ENCODE assay signal across 23 cellular contexts in the genomic region with DNA sequence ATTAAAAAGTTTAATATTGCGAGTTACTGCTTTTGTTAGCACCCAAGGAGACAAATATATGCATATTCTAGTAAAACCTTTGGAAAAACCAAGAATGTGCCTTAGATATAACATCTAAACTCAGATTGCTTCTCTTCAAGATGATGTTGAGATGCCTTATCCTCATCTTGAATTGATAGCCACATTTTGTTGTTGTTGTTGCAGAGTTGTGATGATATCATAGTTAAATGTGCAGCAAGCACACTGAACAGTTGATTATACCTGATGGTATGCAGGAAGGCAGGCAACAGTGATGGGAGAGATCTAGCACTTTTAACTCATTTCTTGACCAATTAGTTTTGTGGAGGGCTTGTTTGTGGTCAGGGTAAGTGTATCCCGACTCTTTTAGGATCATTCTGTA. TPM values are rescaled to one million over a fixed set of nuclear protein-coding genes. Genes with fewer than 3 reads are reported as not detected.
DNase-seq lines count a peak whose midpoint lies in the region; ATAC-seq, FAIRE-seq and TF ChIP-seq lines count a peak whose summit lies in the region.
"Had no signal": no experiment of that assay in that cellular context is flagged by ENCODE, and none has a peak within 500 bp of the region (broad histone marks: within the 10 kb centered on the region; RNA-seq: fewer than 3 reads in every experiment).

No MANE protein-coding gene starts in this region.

- H3K27ac Mint-ChIP-seq in WTC11, result peak overlapping the region; percentile 70
- H3K27ac Mint-ChIP-seq: activated naive CD8-positive, alpha-beta T cell treated with anti-CD3 and anti-CD28 coated beads, Interleukin-2, amount 50 U/mL, for 24 hours; activated T-helper 1 cell treated with anti-CD3 and anti-CD28 coated beads, Interleukin-12 subunit alpha, Interleukin-12 subunit beta, Interleukin-2, Interleukin-4 antibody, amounts not matched to agents 30 ng/mL and 10 ng/mL and 1 ng/mL, durations not matched to agents 14 hours and 24 hours and 36 hours had no signal

- POLR2A ChIA-PET in A549 (lab: Yijun Ruan, JAX), result no interaction called here
- POLR2A ChIA-PET in WTC11 (lab: Charles Lee), result no interaction called here

- peaks cover 32% of the 10 kb centered on the region for H3K4me1 ChIP-seq in A549
- H3K4me1 ChIP-seq in GM23248 (ENCODE audit: insufficient read depth), result peaks cover 25% of the 10 kb centered on the region
- no peaks in the 10 kb centered on the region for H3K4me1 ChIP-seq in mesodermal cell (ENCODE audit: control insufficient read depth, insufficient read depth, low read length, poor library complexity, severe bottlenecking)
- peaks cover 0 to 86% (median 31%) of the 10 kb centered on the region in 6 donors for H3K4me1 ChIP-seq in spleen

- H3K9me2 ChIP-seq in GM23248 (ENCODE audit: insufficient read depth), result no peaks in the 10 kb centered on the region

- no peaks in the 10 kb centered on the region for H3K27me3 Mint-ChIP-seq in WTC11 (ENCODE audit: low read depth)
- H3K27me3 Mint-ChIP-seq: activated naive CD8-positive, alpha-beta T cell treated with anti-CD3 and anti-CD28 coated beads, Interleukin-2, amount 50 U/mL, for 24 hours; CD4-positive, CD25-positive, alpha-beta regulatory T cell had no signal

- TF ChIP-seq POLR2A in A549 (IDR thresholded peaks at IDR 0.05; ENCODE audit: low read length) (no peak), spleen (IDR thresholded peaks at IDR 0.05) (no peak)

- intact Hi-C loops in spleen (cut with DNase I; ENCODE audit: low total_unique reads), result no loop called here

- peaks cover 7% of the 10 kb centered on the region; the same call in 1 of the 2 replicates for H4K20me1 ChIP-seq in GM23248 (ENCODE audit: insufficient read depth)

- DNase-seq in A549 (ENCODE audit: low read depth in 1 of 2, low spot score in 1 of 2) (no peak), GM23248 (peak; percentile 49), WTC11 (ENCODE audit: low spot score) (no peak), spleen (no peak), inferior parietal cortex (ENCODE audit: extremely low spot score) (no peak), ureter (ENCODE audit: low spot score) (no peak)
- DNase-seq: activated naive CD8-positive, alpha-beta T cell treated with anti-CD3 and anti-CD28 coated beads, Interleukin-2, amount 50 U/mL, for 24 hours; CD4-positive, CD25-positive, alpha-beta regulatory T cell; DMS79; NCI-H1048; NCI-H2081; NCI-H524; SHP77; small intestine; stimulated activated CD4-positive, alpha-beta T cell treated with anti-CD3 and anti-CD28 coated beads, Interleukin-4, amount 100 ng/mL, for 4 hours; substantia nigra; T-helper 2 cell had no signal

- H3K9ac ChIP-seq in GM23248, result peak overlapping the region; percentile 35; the same call in 1 of the 2 replicates
- H3K9ac ChIP-seq: KMS-11 had no signal

- H3K36me3 Mint-ChIP-seq in WTC11, result peaks cover 11% of the 10 kb centered on the region

- no peak overlapping the region for H2AFZ ChIP-seq in GM23248

- no peaks in the 10 kb centered on the region for H3K9me3 ChIP-seq in A549
- H3K9me3 ChIP-seq in GM23248 (ENCODE audit: low read depth), result no peaks in the 10 kb centered on the region
- no peaks in the 10 kb centered on the region for H3K9me3 ChIP-seq in mesodermal cell (ENCODE audit: control insufficient read depth, low read length)
- no peaks in the 10 kb centered on the region for H3K9me3 ChIP-seq in spleen
- H3K9me3 ChIP-seq: esophagus muscularis mucosa had no signal

- H3K36me3 ChIP-seq in GM23248 (ENCODE audit: low read depth), result no peaks in the 10 kb centered on the region
- H3K36me3 ChIP-seq in mesodermal cell (ENCODE audit: control insufficient read depth, insufficient read depth, low read length), result peaks cover 24% of the 10 kb centered on the region
- peaks cover 0 to 36% (median 4%) of the 10 kb centered on the region in 6 donors for H3K36me3 ChIP-seq in spleen

- peaks cover 11% of the 10 kb centered on the region for H3F3A ChIP-seq in GM23248 (ENCODE audit: insufficient read depth)

- no peak for FAIRE-seq in A549 (lab: Jason Lieb, UNC)
- FAIRE-seq: small intestine had no signal

- in situ Hi-C loops in GM23248 (cut with MboI), result no loop called here

- H3K27me3 ChIP-seq in GM23248 (replicated peaks; ENCODE audit: insufficient read depth), result no peaks in the 10 kb centered on the region
- no peaks in the 10 kb centered on the region for H3K27me3 ChIP-seq in spleen (replicated peaks in 1 of 7)
- H3K27me3 ChIP-seq: esophagus muscularis mucosa had no signal

- 90% methylated on average over 2 of the region's 2 CpGs for WGBS in A549 (ENCODE audit: missing lambda C conversion rate)
- WGBS in GM23248 (ENCODE audit: low coverage in 1 of 2, low lambda C conversion rate in 2 of 2, missing lambda C conversion rate in 2 of 2), 2 experiments, result 97 to 98% methylated on average over 2 of the region's 2 CpGs
- 100% methylated on average over 2 of the region's 2 CpGs; no CpG with 5 or more reads in 1 of the 2 experiments for WGBS in mesodermal cell (ENCODE audit: insufficient coverage in 2 of 2), 2 experiments
- 91 to 99% (median 93%) methylated on average over 2 of the region's 2 CpGs for WGBS in spleen, 5 donors

- no peak for TF ChIP-seq EP300 in A549 (IDR thresholded peaks at IDR 0.05)

- TF ChIP-seq CTCF in A549 (IDR thresholded peaks at IDR 0.05), result no peak
- TF ChIP-seq CTCF in WTC11 (IDR thresholded peaks at IDR 0.05), result no peak
- no peak for TF ChIP-seq CTCF in spleen (IDR thresholded peaks at IDR 0.05 in 8 of 11, conservative IDR thresholded peaks at IDR 0.05 in 3 of 11)

- H3K4me3 Mint-ChIP-seq in WTC11, result no peak overlapping the region
- H3K4me3 Mint-ChIP-seq: activated naive CD8-positive, alpha-beta T cell treated with anti-CD3 and anti-CD28 coated beads, Interleukin-2, amount 50 U/mL, for 24 hours; activated T-helper 1 cell treated with anti-CD3 and anti-CD28 coated beads, Interleukin-12 subunit alpha, Interleukin-12 subunit beta, Interleukin-2, Interleukin-4 antibody, amounts not matched to agents 30 ng/mL and 10 ng/mL and 1 ng/mL, durations not matched to agents 14 hours and 24 hours and 36 hours; CD4-positive, CD25-positive, alpha-beta regulatory T cell had no signal

- peak overlapping the region; percentile 62 for H3K4me2 ChIP-seq in A549
- H3K4me2 ChIP-seq in GM23248 (ENCODE audit: unreplicated experiment), result peak overlapping the region; percentile 40
- H3K4me2 ChIP-seq: KMS-11 had no signal

- H3K4me1 Mint-ChIP-seq in WTC11, result no peaks in the 10 kb centered on the region

- CTCF ChIA-PET in A549 (lab: Yijun Ruan, JAX), result interaction anchor here (0.7 to 5.6 kb wide), 17 partner anchors 10 to 124 kb away, joined by 3 to 39 read pairs (median 5); partner anchors contain the start of gene KDM2A
- CTCF ChIA-PET in WTC11 (lab: Charles Lee), result interaction anchor here (0.5 to 1.5 kb wide), 6 partner anchors 19 to 112 kb away, joined by 3 to 5 read pairs (median 4); no protein-coding TSS in a partner anchor

- no peak for TF ChIP-seq RAD21 in A549 (conservative IDR thresholded peaks at IDR 0.05 in 1 of 2, IDR thresholded peaks at IDR 0.05 in 1 of 2)

- peaks cover 96% of the 10 kb centered on the region for H3K79me2 ChIP-seq in GM23248 (ENCODE audit: insufficient read depth)

- H3K4me3 ChIP-seq in A549 (no peak overlapping the region), GM23248 (no peak overlapping the region), mesodermal cell (ENCODE audit: extremely low read depth, insufficient read depth, low read length, poor library complexity, severe bottlenecking) (no peak overlapping the region), spleen (no peak overlapping the region)
- H3K4me3 ChIP-seq: esophagus muscularis mucosa had no signal

- ATAC-seq in A549 (no peak), WTC11 (no peak), HG03521 (IDR thresholded peaks at IDR 0.05; ENCODE audit: unreplicated experiment) (no peak)
- ATAC-seq: activated naive CD8-positive, alpha-beta T cell treated with anti-CD3 and anti-CD28 coated beads, Interleukin-2, amount 50 U/mL, for 24 hours; HCT116 had no signal

- no peaks in the 10 kb centered on the region for H3K9me3 Mint-ChIP-seq in WTC11
- H3K9me3 Mint-ChIP-seq: activated naive CD8-positive, alpha-beta T cell treated with anti-CD3 and anti-CD28 coated beads, Interleukin-2, amount 50 U/mL, for 24 hours; activated T-helper 1 cell treated with anti-CD3 and anti-CD28 coated beads, Interleukin-12 subunit alpha, Interleukin-12 subunit beta, Interleukin-2, Interleukin-4 antibody, amounts not matched to agents 30 ng/mL and 10 ng/mL and 1 ng/mL, durations not matched to agents 14 hours and 24 hours and 36 hours; CD4-positive, CD25-positive, alpha-beta regulatory T cell had no signal

- H3K27ac ChIP-seq in A549, result peak overlapping the region; percentile 47 to 66
- H3K27ac ChIP-seq in GM23248, result peak overlapping the region; percentile 69
- peak overlapping the region; percentile 19 for H3K27ac ChIP-seq in mesodermal cell (ENCODE audit: low read depth, low read length, severe bottlenecking)
- peak overlapping the region in 1 of 8 donors; percentile 7 for H3K27ac ChIP-seq in spleen
- H3K27ac ChIP-seq: KMS-11 had no signal

TF ChIP-seq in A549, 52 proteins besides CTCF, POLR2A, EP300 and RAD21 (continues in another document):
- no peak for TF ChIP-seq CHD2 (IDR thresholded peaks at IDR 0.05; ENCODE audit: low read length, partially characterized antibody)
- TF ChIP-seq HDAC2 (IDR thresholded peaks at IDR 0.05), result no peak
- no peak for TF ChIP-seq FOXS1 (CRISPR knock-in tag; IDR thresholded peaks at IDR 0.05)
- TF ChIP-seq SMC3 (IDR thresholded peaks at IDR 0.05), result no peak
- TF ChIP-seq TP53 (CRISPR knock-in tag; IDR thresholded peaks at IDR 0.05), result no peak

RNA-seq across cellular contexts. Expression of gene KDM2A, which starts 48.0 kb away (rescaled TPM):
- polyA plus RNA-seq in A549 (2011; rRNA removed) (42.8 and 48.0 TPM in 2 replicates), A549 (2017; fragmentation: RNase III; extraction: RNeasy Plus Mini Kit Qiagen cat#74134 plus additional on column Dnase treatment) (34.5 TPM in 3 replicates), GM23248 (2016; fragmentation: Nextera tagmentation; extraction: Ambion mirVana) (10.9 and 12.1 TPM in 2 replicates), spleen (10 to 100 TPM; 18.5 to 36.2 (median 28.9) TPM)
- polyA plus RNA-seq in A549 (2012; cell fraction: cytosol; rRNA removed), result 34.5 and 41.2 TPM in 2 replicates
- polyA plus RNA-seq in A549 (2012; cell fraction: nucleus; rRNA removed), result 120 and 122 TPM in 2 replicates
- polyA minus RNA-seq in A549 (2011; rRNA and poly(A)+ RNA removed), result 89.4 and 97.8 TPM in 2 replicates
- 23.4 and 34.4 TPM in 2 replicates for total RNA-seq in GM23248 (2014; rRNA removed; shearing (Covaris generic))
- total RNA-seq in WTC11 (2021) (54.0 to 58.0 TPM (median 54.3 TPM) in 3 replicates), spleen (100 to 1,000 TPM in 6 of 7 donors, 10 to 100 TPM in 1; 96.0 to 149 (median 130) TPM), ureter (106 TPM)
- polyA plus RNA-seq in mesodermal cell (2013, experiment 1 of 2), result 34.3 TPM
- 29.0 TPM for polyA plus RNA-seq in mesodermal cell (2013, experiment 2 of 2)
